8 cellular contexts compared by ENCODE assay signal in genomic region chr10:123007558-123008378, GRCh38. TPM values are rescaled to one million over a fixed set of nuclear protein-coding genes. Genes with fewer than 3 reads are reported as not detected.
DNase-seq lines count a peak whose midpoint lies in the region; ATAC-seq, FAIRE-seq and TF ChIP-seq lines count a peak whose summit lies in the region.

No MANE protein-coding gene starts in this region.

- POLR2A ChIA-PET in AG04449 (lab: Yijun Ruan, JAX) = no interaction called here

- ATAC-seq in GM18868 (IDR thresholded peaks at IDR 0.05; ENCODE audit: unreplicated experiment) (peak; percentile 39), HG03432 (IDR thresholded peaks at IDR 0.05; ENCODE audit: unreplicated experiment) (peak; percentile 36)

- H3K27ac Mint-ChIP-seq in osteocyte (ENCODE audit: unreplicated experiment) = peak overlapping the region; percentile 99

- no peaks in the 10 kb centered on the region for H3K4me1 ChIP-seq in urinary bladder (ENCODE audit: insufficient read depth)

- H3K36me3 ChIP-seq in urinary bladder (ENCODE audit: insufficient read depth) = no peaks in the 10 kb centered on the region

- peak overlapping the region; percentile 96 for H3K4me3 ChIP-seq in AG04449 (ENCODE audit: low read depth, low read length)
- peak overlapping the region; percentile 81 for H3K4me3 ChIP-seq in urinary bladder (ENCODE audit: low read depth, low read length)

- H3K27me3 Mint-ChIP-seq in osteocyte (ENCODE audit: unreplicated experiment) = no peaks in the 10 kb centered on the region

- H3K27ac ChIP-seq in urinary bladder (ENCODE audit: low read depth) = peak overlapping the region; percentile 94

- no peak for TF ChIP-seq CTCF in AG04449 (IDR thresholded peaks at IDR 0.05; ENCODE audit: insufficient read depth, low read length, missing control alignments)
- TF ChIP-seq CTCF in osteocyte (IDR thresholded peaks at IDR 0.05) = no peak

- no peak for FAIRE-seq in RCC 7860 (lab: Jason Lieb, UNC)

- H3K9me3 Mint-ChIP-seq in osteocyte (ENCODE audit: unreplicated experiment) = no peaks in the 10 kb centered on the region

- WGBS in urinary bladder = 2% methylated on average over 34 of the region's 34 CpGs

- peak overlapping the region; percentile 100 for H3K4me3 Mint-ChIP-seq in osteocyte (ENCODE audit: unreplicated experiment)

- no peak for DNase-seq in AG04449 (ENCODE audit: low read depth, low spot score)
- DNase-seq in RCC 7860 (ENCODE audit: low spot score) = peak; percentile 13
- peak; percentile 25 for DNase-seq in activated gamma-delta T cell treated with anti-CD3 and anti-CD28 coated beads, Interleukin-2, amount 50 U/mL, for 16 hours (ENCODE audit: low read depth)
- peak; percentile 54 for DNase-seq in globus pallidus (ENCODE audit: low spot score)
- DNase-seq in osteocyte (ENCODE audit: extremely low spot score, unreplicated experiment) = no peak

- H3K36me3 Mint-ChIP-seq in osteocyte (ENCODE audit: unreplicated experiment) = no peaks in the 10 kb centered on the region

- H3K4me1 Mint-ChIP-seq in osteocyte (ENCODE audit: unreplicated experiment) = peaks cover 26% of the 10 kb centered on the region

- CTCF ChIA-PET in AG04449 (lab: Yijun Ruan, JAX) = interaction anchor here (1.1 to 6.4 kb wide), 5 partner anchors 9 to 359 kb away, joined by 3 to 41 read pairs (median 4); partner anchors contain the start of genes BUB3 and PSTK

RNA-seq across cellular contexts. Expression of gene IKZF5, which starts 0.8 kb away (rescaled TPM):
- total RNA-seq in osteocyte (10.5 and 16.0 TPM in 2 replicates), urinary bladder (19.1 TPM)
- 8.6 TPM for polyA plus RNA-seq in urinary bladder

RNA-seq across cellular contexts. Expression of gene ACADSB, which starts 1.0 kb away (rescaled TPM):
- total RNA-seq in osteocyte (17.5 and 19.5 TPM in 2 replicates), urinary bladder (24.0 TPM)
- polyA plus RNA-seq in urinary bladder = 12.7 TPM

RNA-seq across cellular contexts. Expression of gene PSTK, which starts 27.6 kb away (rescaled TPM):
- total RNA-seq in osteocyte = 5.9 and 6.1 TPM in 2 replicates
- 5.0 TPM for total RNA-seq in urinary bladder
- 3.1 TPM for polyA plus RNA-seq in urinary bladder

RNA-seq across cellular contexts. Expression of gene C10orf88, which starts 53.7 kb away (rescaled TPM):
- 9.4 and 10.0 TPM in 2 replicates for total RNA-seq in osteocyte
- total RNA-seq in urinary bladder = 18.5 TPM
- 6.0 TPM for polyA plus RNA-seq in urinary bladder

Comparison
In these comparisons a context has a peak if more than half of its experiments do, and no peak if none do; other contexts are left out.
1. DNase-seq: peak in RCC 7860 (single experiment), activated gamma-delta T cell treated with anti-CD3 and anti-CD28 coated beads, Interleukin-2, amount 50 U/mL, for 16 hours (single experiment) and globus pallidus (single experiment); none in AG04449 (single experiment) and osteocyte (single experiment).